Comparison of ENCODE assay signal across 9 cellular contexts in genomic region chr17:58351182-58351581, GRCh38. TPM values are rescaled to one million over a fixed set of nuclear protein-coding genes. Genes with fewer than 3 reads are reported as not detected.
DNase-seq lines count a peak whose midpoint lies in the region; ATAC-seq and TF ChIP-seq lines count a peak whose summit lies in the region.
"Had no signal": no experiment of that assay in that cellular context is flagged by ENCODE, and none has a peak within 500 bp of the region (broad histone marks: within the 10 kb centered on the region; RNA-seq: fewer than 3 reads in every experiment).

No MANE protein-coding gene starts in this region.

- peak; percentile 9 for DNase-seq in GM13977 (ENCODE audit: low spot score)
- DNase-seq in T-helper 2 cell treated with Interferon-gamma antibody and Interleukin-4, amounts not matched to agents 5 μg/mL and 100 μg/mL, for 36 hours (ENCODE audit: low spot score), result no peak
- DNase-seq in skeletal muscle cell (ENCODE audit: low read depth), result no peak
- no peak for DNase-seq in GF-D8 (lab: John Stamatoyannopoulos, UW)
- DNase-seq in NCI-H526 (lab: John Stamatoyannopoulos, UW), result no peak
- DNase-seq in stimulated activated naive CD4-positive, alpha-beta T cell (lab: John Stamatoyannopoulos, UW), result no peak
- no peak for DNase-seq in SW480 (ENCODE audit: low spot score)
- DNase-seq: midbrain had no signal

- peaks cover 0 to 38% (median 12%) of the 10 kb centered on the region in 3 donors for H3K4me1 ChIP-seq in gastroesophageal sphincter

- no peak for TF ChIP-seq POLR2A in gastroesophageal sphincter (IDR thresholded peaks at IDR 0.05)

- peaks cover 70% of the 10 kb centered on the region for H3K36me3 Mint-ChIP-seq in T-helper 2 cell treated with Interferon-gamma antibody and Interleukin-4, amounts not matched to agents 5 μg/mL and 100 μg/mL, for 36 hours (ENCODE audit: low read depth)

- H3K4me3 Mint-ChIP-seq in T-helper 2 cell treated with Interferon-gamma antibody and Interleukin-4, amounts not matched to agents 5 μg/mL and 100 μg/mL, for 36 hours, result peak overlapping the region; percentile 100

- H3K27me3 Mint-ChIP-seq in T-helper 2 cell treated with Interferon-gamma antibody and Interleukin-4, amounts not matched to agents 5 μg/mL and 100 μg/mL, for 36 hours (ENCODE audit: low read depth), result no peaks in the 10 kb centered on the region

- no peaks in the 10 kb centered on the region for H3K9me3 Mint-ChIP-seq in T-helper 2 cell treated with Interferon-gamma antibody and Interleukin-4, amounts not matched to agents 5 μg/mL and 100 μg/mL, for 36 hours

- H3K27ac Mint-ChIP-seq in T-helper 2 cell treated with Interferon-gamma antibody and Interleukin-4, amounts not matched to agents 5 μg/mL and 100 μg/mL, for 36 hours, result peak overlapping the region; percentile 95

- H3K4me1 Mint-ChIP-seq in T-helper 2 cell treated with Interferon-gamma antibody and Interleukin-4, amounts not matched to agents 5 μg/mL and 100 μg/mL, for 36 hours (ENCODE audit: low read depth), result peaks cover 56% of the 10 kb centered on the region

- no peak for TF ChIP-seq CTCF in GM13977 (IDR thresholded peaks at IDR 0.05; ENCODE audit: extremely low read depth, insufficient read depth, missing control alignments)
- TF ChIP-seq CTCF in gastroesophageal sphincter (IDR thresholded peaks at IDR 0.05), result no peak

- no peaks in the 10 kb centered on the region for H3K9me3 ChIP-seq in gastroesophageal sphincter

- no peak for ATAC-seq in gastroesophageal sphincter

- H3K4me3 ChIP-seq in gastroesophageal sphincter (peak overlapping the region; percentile 82 to 89), skeletal muscle cell (ENCODE audit: low read depth, low read length) (peak overlapping the region; percentile 100)

- TF ChIP-seq EP300 in gastroesophageal sphincter (IDR thresholded peaks at IDR 0.05), result no peak

- H3K27me3 ChIP-seq in gastroesophageal sphincter, result no peaks in the 10 kb centered on the region

- peaks cover 0 to 49% of the 10 kb centered on the region in 2 donors for H3K36me3 ChIP-seq in gastroesophageal sphincter

- 50 to 51% methylated on average over 3 to 4 of the region's 4 CpGs for WGBS in gastroesophageal sphincter (ENCODE audit: low coverage in 1 of 2), 2 donors

- peak overlapping the region in 1 of 4 donors; percentile 96 for H3K27ac ChIP-seq in gastroesophageal sphincter

- in situ Hi-C loops in GM13977 (cut with MboI; ENCODE audit: low pct_unique_long_range_greater_than_20kb, low sequenced_read_pairs, unreplicated experiment), result no loop called here

RNA-seq across cellular contexts. Expression of gene SUPT4H1, which starts 0.8 kb away (rescaled TPM):
- total RNA-seq in gastroesophageal sphincter, result 10 to 100 TPM; 40.1 to 55.4 (median 45.1) TPM

RNA-seq across cellular contexts. Expression of gene TSPOAP1, which starts 22.6 kb away (rescaled TPM):
- 10 to 100 TPM in 3 of 4 donors, 1 to 10 TPM in 1; 7.4 to 44.8 (median 23.0) TPM for total RNA-seq in gastroesophageal sphincter
